In genomic region chr1:199529324-199529723, GRCh38 we compare ENCODE assay signal across 33 cellular contexts.
"Had no signal": no experiment of that assay in that cellular context is flagged by ENCODE, and none has a peak within 500 bp of the region (broad histone marks: within the 10 kb centered on the region; RNA-seq: fewer than 3 reads in every experiment).

No MANE protein-coding gene starts in this region.

- H3K27ac ChIP-seq: adrenal gland, colonic mucosa, dorsolateral prefrontal cortex, esophagus muscularis mucosa, gastroesophageal sphincter, thoracic aorta, vagina had no signal

- H3K4me3 Mint-ChIP-seq: activated B cell treated with CpG ODN at 0.5 μM for 24 hours; activated naive CD8-positive, alpha-beta T cell; activated T-cell treated with anti-CD3 and anti-CD28 coated beads, Interleukin-2, amount 50 U/mL, for 4 hours; effector memory CD8-positive, alpha-beta T cell; nephron; type B pancreatic cell had no signal

- H3K4me1 ChIP-seq: adrenal gland, colonic mucosa, esophagus muscularis mucosa, gastroesophageal sphincter, vagina had no signal

- ATAC-seq: activated T-cell treated with anti-CD3 and anti-CD28 coated beads, Interleukin-2, amount 50 U/mL, for 4 hours; effector memory CD8-positive, alpha-beta T cell; gastroesophageal sphincter; left cardiac atrium; sciatic nerve had no signal

- H3K4me3 ChIP-seq: adrenal gland, colonic mucosa, dorsolateral prefrontal cortex, esophagus muscularis mucosa, gastroesophageal sphincter, smooth muscle cell, thoracic aorta, vagina had no signal

- H3K4me2 ChIP-seq: smooth muscle cell had no signal

- H3K36me3 ChIP-seq: adrenal gland, colonic mucosa, esophagus muscularis mucosa, gastroesophageal sphincter, thoracic aorta, vagina had no signal

- H3K9me3 Mint-ChIP-seq: effector memory CD8-positive, alpha-beta T cell had no signal

- H3K9me3 ChIP-seq: adrenal gland, colonic mucosa, esophagus muscularis mucosa, thoracic aorta, vagina had no signal

- H3K36me3 Mint-ChIP-seq: type B pancreatic cell had no signal

- H3K27me3 Mint-ChIP-seq: activated B cell treated with CpG ODN at 0.5 μM for 24 hours; activated naive CD8-positive, alpha-beta T cell; type B pancreatic cell had no signal

- H3K27ac Mint-ChIP-seq: activated B cell treated with CpG ODN at 0.5 μM for 24 hours; activated naive CD8-positive, alpha-beta T cell; activated T-helper 2 cell treated with anti-CD3 and anti-CD28 coated beads, Interferon-gamma antibody, Interleukin-2, Interleukin-4, amounts not matched to agents 10 μg/mL and 5 μg/mL and 100 μg/mL, durations not matched to agents 14 hours and 24 hours and 36 hours; effector memory CD8-positive, alpha-beta T cell; nephron; type B pancreatic cell had no signal

- FAIRE-seq: astrocyte had no signal

- H3K4me1 Mint-ChIP-seq: nephron had no signal

- DNase-seq: activated B cell treated with CpG ODN at 0.5 μM for 24 hours; activated CD4-positive, alpha-beta T cell treated with anti-CD3 and anti-CD28 coated beads for 4 hours; activated CD4-positive, alpha-beta T cell treated with anti-CD3 and anti-CD28 coated beads, Interleukin-2, amount 50 U/mL, for 48 hours; activated CD8-positive, alpha-beta memory T cell treated with anti-CD3 and anti-CD28 coated beads, Interleukin-2, amount 50 U/mL, for 48 hours; activated naive CD4-positive, alpha-beta T cell; activated T-cell treated with anti-CD3 and anti-CD28 coated beads, Interleukin-2, amount 50 U/mL, for 4 hours; adrenal gland; central memory CD4-positive, alpha-beta T cell; colonic mucosa; dorsolateral prefrontal cortex; effector memory CD8-positive, alpha-beta T cell; head of caudate nucleus; hypothalamus; islet precursor cell; left cardiac atrium; mesenchymal stem cell; occipital lobe; stimulated activated CD4-positive, alpha-beta T cell treated with anti-CD3 and anti-CD28 coated beads, Interleukin-15, amount 100 ng/mL, for 24 hours; stimulated activated CD4-positive, alpha-beta T cell treated with anti-CD3 and anti-CD28 coated beads, Interleukin-2, amount 100 ng/mL, for 48 hours; stimulated activated CD8-positive, alpha-beta memory T cell treated with anti-CD3 and anti-CD28 coated beads, Interleukin-4, amount 100 ng/mL, for 48 hours; stimulated activated naive CD4-positive, alpha-beta T cell treated with Interleukin-2 at 50 U/mL for 16 hours; T-helper 9 cell had no signal

- H3K27me3 ChIP-seq: adrenal gland, colonic mucosa, dorsolateral prefrontal cortex, esophagus muscularis mucosa, gastroesophageal sphincter, vagina had no signal
